Comparison of ENCODE assay signal across 11 cellular contexts in genomic region chr13:98541701-98542203, GRCh38. TPM values are rescaled to one million over a fixed set of nuclear protein-coding genes. Genes with fewer than 3 reads are reported as not detected.
DNase-seq lines count a peak whose midpoint lies in the region; ATAC-seq, FAIRE-seq and TF ChIP-seq lines count a peak whose summit lies in the region.
"Had no signal": no experiment of that assay in that cellular context is flagged by ENCODE, and none has a peak within 500 bp of the region (broad histone marks: within the 10 kb centered on the region; RNA-seq: fewer than 3 reads in every experiment).

No MANE protein-coding gene starts in this region.

- no peaks in the 10 kb centered on the region for H3K27me3 Mint-ChIP-seq in mesothelial cell of epicardium (ENCODE audit: low read depth)

- H2AFZ ChIP-seq in K562 (ENCODE audit: low read depth, low read length) = no peak overlapping the region

- H3K36me3 ChIP-seq in HEK293 (ENCODE audit: control insufficient read depth in 2 of 2, insufficient read depth in 1 of 2, low read length in 2 of 2) (no peaks in the 10 kb centered on the region), K562 (ENCODE audit: control insufficient read depth, insufficient read depth, low read length) (peaks cover 8% of the 10 kb centered on the region; the same call in 1 of the 3 replicates)

- no peak overlapping the region for H3K4me3 Mint-ChIP-seq in mesothelial cell of epicardium

- TF ChIP-seq RAD21 in K562 (CRISPR knock-in tag; conservative IDR thresholded peaks at IDR 0.05 in 1 of 2, IDR thresholded peaks at IDR 0.05 in 1 of 2) = no peak

- H3K27ac Mint-ChIP-seq in mesothelial cell of epicardium = peak overlapping the region; percentile 97

- no peaks in the 10 kb centered on the region for H3K27me3 ChIP-seq in K562 (ENCODE audit: control insufficient read depth in 2 of 2, insufficient read depth in 2 of 2, low read length in 2 of 2)

- H3K27ac ChIP-seq in HEK293 (ENCODE audit: extremely low read depth, low read depth, low read length) (no peak overlapping the region), K562 (ENCODE audit: extremely low read depth, low read depth, low read length) (no peak overlapping the region)

- H3K79me2 ChIP-seq in K562 (ENCODE audit: control insufficient read depth, insufficient read depth, low read length) = peaks cover 92% of the 10 kb centered on the region

- intact Hi-C loops in K562 (cut with micrococcal nuclease) = no loop called here

- H3K4me2 ChIP-seq in K562 (ENCODE audit: insufficient read depth, low read length) = no peak overlapping the region; the same call in 1 of the 2 replicates

- H3K36me3 Mint-ChIP-seq in mesothelial cell of epicardium = peaks cover 5% of the 10 kb centered on the region

- FAIRE-seq in K562 (lab: Jason Lieb, UNC) = peak; percentile 57

- CTCF ChIA-PET in HEK293 (lab: Yijun Ruan, JAX) = no interaction called here
- CTCF ChIA-PET in K562 (lab: Yijun Ruan, JAX; ENCODE audit: low intra/inter-chr PET ratio) = no interaction called here

- no peaks in the 10 kb centered on the region for H3K9me3 Mint-ChIP-seq in mesothelial cell of epicardium

- H3K4me1 ChIP-seq in HEK293 (ENCODE audit: control insufficient read depth, insufficient read depth, low read length) = peaks cover 5% of the 10 kb centered on the region
- H3K4me1 ChIP-seq in K562 (replicated peaks in 1 of 2; ENCODE audit: control insufficient read depth in 2 of 2, insufficient read depth in 2 of 2, low read length in 2 of 2) = peaks cover 19 to 29% of the 10 kb centered on the region in 2 experiments

- no peak for TF ChIP-seq CTCF in HEK293 (tag by site-specific recombination; IDR thresholded peaks at IDR 0.05)
- TF ChIP-seq CTCF in K562 (IDR thresholded peaks at IDR 0.05 in 2 of 3, conservative IDR thresholded peaks at IDR 0.05 in 1 of 3; ENCODE audit: insufficient read depth in 2 of 3, low read depth in 1 of 3, low read length in 3 of 3) = 0 out of 6 replicates have a peak, but pooled peaks of 1 of the 3 experiments have one; percentile 8
- no peak for TF ChIP-seq CTCF in mesothelial cell of epicardium (IDR thresholded peaks at IDR 0.05; ENCODE audit: unreplicated experiment)

- POLR2A ChIA-PET in HEK293 (lab: Yijun Ruan, JAX) (no interaction called here), K562 (lab: Yijun Ruan, JAX) (interaction anchor here (0.6 to 2.4 kb wide), 5 partner anchors 9 to 398 kb away, joined by 3 to 13 read pairs (median 3); no protein-coding TSS in a partner anchor)

- WGBS in K562 (ENCODE audit: insufficient coverage, low coverage, missing lambda C conversion rate) = 16% methylated on average over 10 of the region's 10 CpGs

- TF ChIP-seq POLR2A in K562 (conservative IDR thresholded peaks at IDR 0.05) = no peak

- no peak overlapping the region for H3K9ac ChIP-seq in K562 (ENCODE audit: insufficient read depth in 1 of 2, low read depth in 2 of 2, low read length in 2 of 2)

- TSS peak; percentile 25 for BruUV-seq in K562 (replicated peaks; lab: Mats Ljungman, UMichigan)

- peak; percentile 57 for ATAC-seq in K562

- in situ Hi-C loops in K562 (cut with MboI) = no loop called here

- H3K9me3 ChIP-seq in HEK293 (ENCODE audit: control insufficient read depth, insufficient read depth, low read depth, low read length) (no peaks in the 10 kb centered on the region), K562 (replicated peaks; ENCODE audit: control insufficient read depth, insufficient read depth, low read depth, low read length) (no peaks in the 10 kb centered on the region)
- H3K9me3 ChIP-seq: Caco-2 had no signal

- H3K4me1 Mint-ChIP-seq in mesothelial cell of epicardium = peaks cover 56% of the 10 kb centered on the region

- H3K4me3 ChIP-seq in HEK293 (ENCODE audit: low read depth, low read length) (no peak overlapping the region), K562 (no peak overlapping the region)

- peaks cover 15% of the 10 kb centered on the region for H3K9me1 ChIP-seq in K562 (ENCODE audit: control insufficient read depth, insufficient read depth, low read length)

- TF ChIP-seq EP300 in K562 (IDR thresholded peaks at IDR 0.05; ENCODE audit: low read length) = no peak

- H4K20me1 ChIP-seq in K562 (replicated peaks; ENCODE audit: control insufficient read depth, insufficient read depth, low read length) = peaks cover 48% of the 10 kb centered on the region

- DNase-seq in AG20443 (ENCODE audit: low spot score) (peak; percentile 33), K562 (ENCODE audit: extremely low read depth in 1 of 4, low spot score in 3 of 4) (peak in 1 of 4 experiments; percentile 10), mesothelial cell of epicardium (ENCODE audit: low spot score in 2 of 2, unreplicated experiment in 2 of 2) (no peak), H4 (ENCODE audit: low spot score) (no peak), GDM1 (lab: John Stamatoyannopoulos, UW) (no peak), NCI-H1105 treated with DMSO at 0.1 percent for 48 hours (lab: John Stamatoyannopoulos, UW) (no peak), RKO (ENCODE audit: low spot score) (no peak)
- DNase-seq: Caco-2, left cardiac atrium, retina had no signal

TF ChIP-seq in HEK293, 187 proteins besides CTCF, POLR2A, EP300 and RAD21:
- TF ChIP-seq ZNF341 (tag by site-specific recombination; IDR thresholded peaks at IDR 0.05; ENCODE audit: low read depth) (0 out of 2 replicates have a peak, but pooled peaks have one; percentile 23), ZNF184 (tag by site-specific recombination; IDR thresholded peaks at IDR 0.05) (no peak), ZNF629 (tag by site-specific recombination; IDR thresholded peaks at IDR 0.05) (0 out of 2 replicates have a peak, but pooled peaks have one; percentile 9), ZNF426 (tag by site-specific recombination; IDR thresholded peaks at IDR 0.05) (no peak)
TF ChIP-seq in HEK293: peak in this region for 2.

TF ChIP-seq in K562, 482 proteins besides CTCF, POLR2A, EP300 and RAD21 (continues in another document):
- TF ChIP-seq USF2 (CRISPR knock-in tag; IDR thresholded peaks at IDR 0.05) = no peak
- TF ChIP-seq MEIS2 (IDR thresholded peaks at IDR 0.05; ENCODE audit: partially characterized antibody) = peak; percentile 49
- TF ChIP-seq, protein P1, sequence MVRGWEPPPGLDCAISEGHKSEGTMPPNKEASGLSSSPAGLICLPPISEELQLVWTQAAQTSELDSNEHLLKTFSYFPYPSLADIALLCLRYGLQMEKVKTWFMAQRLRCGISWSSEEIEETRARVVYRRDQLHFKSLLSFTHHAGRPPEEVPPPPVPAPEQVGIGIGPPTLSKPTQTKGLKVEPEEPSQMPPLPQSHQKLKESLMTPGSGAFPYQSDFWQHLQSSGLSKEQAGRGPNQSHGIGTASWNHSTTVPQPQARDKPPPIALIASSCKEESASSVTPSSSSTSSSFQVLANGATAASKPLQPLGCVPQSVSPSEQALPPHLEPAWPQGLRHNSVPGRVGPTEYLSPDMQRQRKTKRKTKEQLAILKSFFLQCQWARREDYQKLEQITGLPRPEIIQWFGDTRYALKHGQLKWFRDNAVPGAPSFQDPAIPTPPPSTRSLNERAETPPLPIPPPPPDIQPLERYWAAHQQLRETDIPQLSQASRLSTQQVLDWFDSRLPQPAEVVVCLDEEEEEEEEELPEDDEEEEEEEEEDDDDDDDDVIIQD (CRISPR knock-in tag; IDR thresholded peaks at IDR 0.05) = no peak

RNA-seq across cellular contexts. Expression of gene STK24, which starts 35.2 kb away (rescaled TPM):
- 26.2 and 51.3 TPM in 2 replicates for total RNA-seq in K562 (2011; cell fraction: chromatin; rRNA removed; ENCODE audit: low replicate concordance)
- 14.5 and 15.4 TPM in 2 replicates for total RNA-seq in K562 (2011; cell fraction: nucleolus; rRNA removed)
- total RNA-seq in K562 (2011; cell fraction: nucleoplasm; rRNA removed) = 25.6 and 40.1 TPM in 2 replicates
- total RNA-seq in K562 (2014; rRNA removed) (26.0 and 29.1 TPM in 2 replicates), K562 (2014; rRNA removed; fragmentation: Illumina TruSeq; extraction: Trizol) (44.1 and 50.8 TPM in 2 replicates), K562 (2015; rRNA removed; fragmentation: Illumina TruSeq; extraction: Trizol) (40.2 and 42.6 TPM in 2 replicates), K562 (2021) (46.8 and 57.6 TPM in 2 replicates), mesothelial cell of epicardium (85.4 to 92.1 TPM (median 88.4 TPM) in 3 replicates)
- polyA plus RNA-seq in K562 (2011; rRNA removed) (21.4 and 25.5 TPM in 2 replicates), K562 (2014; fragmentation: Illumina TruSeq; extraction: Trizol) (69.9 and 78.4 TPM in 2 replicates), K562 (2014; fragmentation: Nextera tagmentation; extraction: Ambion mirVana) (1 to 10 TPM; 3.8 to 5.9 TPM), K562 (2014; rRNA removed) (28.2 and 29.6 TPM in 2 replicates)
- 14.8 and 23.6 TPM in 2 replicates for polyA plus RNA-seq in K562 (2011; cell fraction: cytosol; rRNA removed)
- polyA plus RNA-seq in K562 (2011; cell fraction: nucleus; rRNA removed) = 26.9 and 31.8 TPM in 2 replicates
- 39.0 and 50.4 TPM in 2 replicates for polyA plus RNA-seq in K562 (2012)
- 19.6 and 23.0 TPM in 2 replicates for polyA minus RNA-seq in K562 (2011; rRNA and poly(A)+ RNA removed)
- 16.8 and 18.7 TPM in 2 replicates for polyA minus RNA-seq in K562 (2011; cell fraction: cytosol; rRNA and poly(A)+ RNA removed)
- 11.0 and 12.4 TPM in 2 replicates for polyA minus RNA-seq in K562 (2011; cell fraction: nucleus; rRNA and poly(A)+ RNA removed)
- 57.3 and 73.4 TPM in 2 replicates for total RNA-seq in H4 (2014; rRNA removed; shearing (Covaris generic))
